ENCODE assay signal across 20 cellular contexts in the genomic region with DNA sequence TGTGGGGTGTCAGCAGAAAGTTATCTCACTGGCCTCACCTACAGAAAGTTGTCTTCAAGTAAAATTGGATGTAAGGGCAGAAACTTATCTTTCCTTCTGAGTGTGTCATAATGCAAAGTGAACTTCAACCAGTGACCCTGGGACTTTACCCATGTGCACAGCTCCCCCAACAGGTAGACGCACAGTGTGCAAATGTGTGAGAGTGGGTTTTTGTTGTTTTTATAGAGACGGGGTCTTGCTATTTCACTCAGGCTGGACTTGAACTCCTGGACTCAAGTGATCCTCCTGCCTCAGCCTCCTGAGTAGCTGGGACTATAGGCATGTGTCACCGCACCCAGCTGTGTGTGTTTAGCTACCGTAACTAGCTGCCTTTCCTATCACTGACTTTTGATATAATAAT. TPM values are rescaled to one million over a fixed set of nuclear protein-coding genes. Genes with fewer than 3 reads are reported as not detected.
A peak's percentile ranks its signal among the peaks of the same experiment; 100 is the strongest.
DNase-seq lines count a peak whose midpoint lies in the region; FAIRE-seq and TF ChIP-seq lines count a peak whose summit lies in the region.
"Had no signal": no experiment of that assay in that cellular context is flagged by ENCODE, and none has a peak within 500 bp of the region (broad histone marks: within the 10 kb centered on the region; RNA-seq: fewer than 3 reads in every experiment).

No MANE protein-coding gene starts in this region.

- no peak overlapping the region for H2BK120ac ChIP-seq in H9 (ENCODE audit: low read depth, low read length, poor library complexity, severe bottlenecking)

- no peak overlapping the region for H2BK15ac ChIP-seq in H9 (ENCODE audit: low read depth, low read length)

- H4K20me1 ChIP-seq in H9 (ENCODE audit: control insufficient read depth, insufficient read depth, insufficient read length) (no peaks in the 10 kb centered on the region), keratinocyte (ENCODE audit: control insufficient read depth, extremely low read depth, insufficient read depth, low read length) (no peaks in the 10 kb centered on the region)

- no peak overlapping the region for H3K27ac Mint-ChIP-seq in H9
- H3K27ac Mint-ChIP-seq: activated CD8-positive, alpha-beta T cell treated with anti-CD3 and anti-CD28 coated beads for 36 hours; activated naive CD8-positive, alpha-beta T cell treated with anti-CD3 and anti-CD28 coated beads, Interleukin-2, amount 10 ng/mL, durations not matched to agents 7 days and 5 days; activated T-cell treated with anti-CD3 and anti-CD28 coated beads, Interleukin-2, amount 50 U/mL, for 72 hours; naive B cell had no signal

- no peak overlapping the region for H3K56ac ChIP-seq in H9 (ENCODE audit: insufficient read length, low read depth, low read length)

- WGBS in H9 (ENCODE audit: extremely low coverage, insufficient read length, low lambda C conversion rate) = no CpG with 5 or more reads among the region's 4 CpGs

- no peak overlapping the region for H3K4me3 Mint-ChIP-seq in H9
- H3K4me3 Mint-ChIP-seq: activated CD8-positive, alpha-beta T cell treated with anti-CD3 and anti-CD28 coated beads for 36 hours; activated naive CD8-positive, alpha-beta T cell treated with anti-CD3 and anti-CD28 coated beads, Interleukin-2, amount 10 ng/mL, durations not matched to agents 7 days and 5 days; activated T-cell treated with anti-CD3 and anti-CD28 coated beads, Interleukin-2, amount 50 U/mL, for 72 hours had no signal

- no peaks in the 10 kb centered on the region for H3K9me1 ChIP-seq in keratinocyte (ENCODE audit: control insufficient read depth, extremely low read depth, insufficient read depth, low read length)

- H3K79me2 ChIP-seq in H9 (ENCODE audit: insufficient read depth, low read length) = no peaks in the 10 kb centered on the region
- H3K79me2 ChIP-seq in keratinocyte (ENCODE audit: control insufficient read depth, insufficient read depth, low read length) = peaks cover 6% of the 10 kb centered on the region
- H3K79me2 ChIP-seq: parathyroid adenoma had no signal

- no peak overlapping the region for H3K27ac ChIP-seq in C4-2B
- H3K27ac ChIP-seq in H9 (ENCODE audit: insufficient read length, low read depth, low read length) = no peak overlapping the region
- H3K27ac ChIP-seq in Peyer's patch = peak overlapping the region in 2 of 4 donors; percentile 58 to 79
- H3K27ac ChIP-seq in keratinocyte (ENCODE audit: control insufficient read depth, insufficient read depth, low read length) = no peak overlapping the region
- H3K27ac ChIP-seq in effector memory CD4-positive, alpha-beta T cell (ENCODE audit: insufficient read depth, low read length, poor library complexity, severe bottlenecking) = no peak overlapping the region
- H3K27ac ChIP-seq: parathyroid adenoma, skin epidermis had no signal

- TF ChIP-seq CTCF in C4-2B (conservative IDR thresholded peaks at IDR 0.05) (peak; percentile 7; the same call in 1 of the 2 replicates), H9 (conservative IDR thresholded peaks at IDR 0.05) (0 out of 3 replicates have a peak, but pooled peaks have one; percentile 18), Peyer's patch (IDR thresholded peaks at IDR 0.05) (peak in 4 of 6 experiments; percentile 10 to 53 (median 44)), keratinocyte (optimal IDR thresholded peaks at IDR 0.05 in 1 of 3, IDR thresholded peaks at IDR 0.05 in 1 of 3, conservative IDR thresholded peaks at IDR 0.05 in 1 of 3; ENCODE audit: extremely low read depth in 1 of 3, insufficient read depth in 2 of 3, low read length in 3 of 3) (peak in 2 of 3 experiments; percentile 17 to 28)

- H3K4me2 ChIP-seq in H9 (ENCODE audit: insufficient read depth, insufficient read length, low read length) (no peak overlapping the region), keratinocyte (ENCODE audit: control insufficient read depth, extremely low read depth, insufficient read depth, low read depth, low read length) (no peak overlapping the region)

- dilution Hi-C loops in keratinocyte (cut with MboI; ENCODE audit: extremely low pct_ligation_motif_present, low sequenced_read_pairs) = no loop called here

- peaks cover 0 to 16% (median 5%) of the 10 kb centered on the region in 3 experiments; a peak in 3 of 7 replicates for H3K36me3 Mint-ChIP-seq in H9 (ENCODE audit: insufficient read depth in 1 of 3, low read depth in 3 of 3)

- H3K36me3 ChIP-seq in Peyer's patch (no peaks in the 10 kb centered on the region), keratinocyte (ENCODE audit: control insufficient read depth in 2 of 2, extremely low read depth in 1 of 2, insufficient read depth in 2 of 2, low read length in 2 of 2) (no peaks in the 10 kb centered on the region)
- no peaks in the 10 kb centered on the region for H3K36me3 ChIP-seq in effector memory CD4-positive, alpha-beta T cell (ENCODE audit: control insufficient read depth, insufficient read depth, low read length)

- no peak overlapping the region for H4K5ac ChIP-seq in H9 (ENCODE audit: insufficient read length, low read depth, low read length)

- no peak overlapping the region for H3K14ac ChIP-seq in H9 (ENCODE audit: insufficient read depth, low read length)

- H4K8ac ChIP-seq in H9 (replicated peaks; ENCODE audit: insufficient read length, low read depth, low read length) = no peak overlapping the region

- H3K4me1 Mint-ChIP-seq in H9 = peaks cover 15 to 17% of the 10 kb centered on the region in 2 experiments

- H3K4me3 ChIP-seq in Peyer's patch (no peak overlapping the region), keratinocyte (ENCODE audit: control insufficient read depth in 2 of 3, extremely low read depth in 1 of 3, insufficient read depth in 2 of 3, low read depth in 1 of 3, low read length in 3 of 3) (no peak overlapping the region)
- no peak overlapping the region for H3K4me3 ChIP-seq in effector memory CD4-positive, alpha-beta T cell (ENCODE audit: insufficient read depth, low read depth, low read length, poor library complexity, severe bottlenecking)
- H3K4me3 ChIP-seq: skin epidermis had no signal

- H3K4me1 ChIP-seq in H9 (ENCODE audit: insufficient read depth, low read length) = peaks cover 5% of the 10 kb centered on the region; the same call in 1 of the 2 replicates
- peaks cover 0 to 15% (median 1%) of the 10 kb centered on the region in 4 donors for H3K4me1 ChIP-seq in Peyer's patch
- peaks cover 22% of the 10 kb centered on the region for H3K4me1 ChIP-seq in keratinocyte (ENCODE audit: control insufficient read depth, extremely low read depth, insufficient read depth, low read length)
- H3K4me1 ChIP-seq in effector memory CD4-positive, alpha-beta T cell (ENCODE audit: control insufficient read depth, insufficient read depth, low read length, poor library complexity, severe bottlenecking) = peaks cover 2% of the 10 kb centered on the region

- no peak overlapping the region for H3K23ac ChIP-seq in H9 (ENCODE audit: insufficient read length, low read depth, low read length)

- no peaks in the 10 kb centered on the region; a peak in 1 of 5 replicates for H3K9me3 Mint-ChIP-seq in H9
- H3K9me3 Mint-ChIP-seq: activated CD8-positive, alpha-beta T cell treated with anti-CD3 and anti-CD28 coated beads for 36 hours; activated naive CD8-positive, alpha-beta T cell treated with anti-CD3 and anti-CD28 coated beads, Interleukin-2, amount 10 ng/mL, durations not matched to agents 7 days and 5 days; activated T-cell treated with anti-CD3 and anti-CD28 coated beads, Interleukin-2, amount 50 U/mL, for 72 hours; naive B cell had no signal

- H3K9ac ChIP-seq in H9 (ENCODE audit: extremely low read depth, insufficient read length, low read length) (no peak overlapping the region), keratinocyte (ENCODE audit: control insufficient read depth, extremely low read depth, insufficient read depth, low read length) (no peak overlapping the region)
- H3K9ac ChIP-seq: parathyroid adenoma had no signal

- no peak for DNase-seq in H9
- DNase-seq in Peyer's patch = no peak
- DNase-seq in keratinocyte (ENCODE audit: low read depth, low spot score) = no peak
- no peak for DNase-seq in GM12891 (ENCODE audit: insufficient read length, low spot score)
- no peak for DNase-seq in frontal cortex (ENCODE audit: low spot score in 2 of 2)
- no peak for DNase-seq in effector memory CD4-positive, alpha-beta T cell
- DNase-seq in NCI-H748 treated with DMSO at 0.1 percent for 48 hours (lab: John Stamatoyannopoulos, UW) = no peak
- DNase-seq: activated CD8-positive, alpha-beta T cell treated with anti-CD3 and anti-CD28 coated beads for 36 hours; activated naive CD8-positive, alpha-beta T cell treated with anti-CD3 and anti-CD28 coated beads, Interleukin-2, amount 10 ng/mL, durations not matched to agents 7 days and 5 days; activated T-cell treated with anti-CD3 and anti-CD28 coated beads, Interleukin-2, amount 50 U/mL, for 72 hours; Caco-2; islet precursor cell; naive B cell; NCI-H1105; stimulated activated CD4-positive, alpha-beta T cell treated with anti-CD3 and anti-CD28 coated beads, Interleukin-4, amount 100 ng/mL, for 4 hours; stimulated activated CD8-positive, alpha-beta memory T cell treated with anti-CD3 and anti-CD28 coated beads, Interleukin-4, amount 100 ng/mL, for 48 hours; substantia nigra had no signal

- H3T11ph ChIP-seq in H9 (ENCODE audit: low read length) = no peak overlapping the region

- TF ChIP-seq POLR2A in Peyer's patch (IDR thresholded peaks at IDR 0.05) (no peak), GM12891 (IDR thresholded peaks at IDR 0.05; ENCODE audit: low read depth, low read length) (no peak)

- H2BK20ac ChIP-seq in H9 (ENCODE audit: low read depth, low read length, poor library complexity, severe bottlenecking) = no peak overlapping the region

- no peak for FAIRE-seq in keratinocyte (lab: Jason Lieb, UNC)
- FAIRE-seq in GM12891 (lab: Jason Lieb, UNC) = no peak
- FAIRE-seq in frontal cortex (lab: Jason Lieb, UNC) = no peak

- H2BK5ac ChIP-seq in H9 (ENCODE audit: insufficient read length, low read length) = no peak overlapping the region

- no peak overlapping the region for H2BK12ac ChIP-seq in H9 (ENCODE audit: insufficient read length, low read depth, low read length)

- peaks cover 6% of the 10 kb centered on the region for H3K23me2 ChIP-seq in H9 (ENCODE audit: insufficient read length, low read depth, low read length, poor library complexity, severe bottlenecking)

- no peaks in the 10 kb centered on the region for H3K79me1 ChIP-seq in H9 (ENCODE audit: insufficient read depth, low read depth, low read length, poor library complexity, severe bottlenecking)

- no peak overlapping the region for H2AK5ac ChIP-seq in H9 (ENCODE audit: insufficient read length, low read length)

- H3K27me3 ChIP-seq in H9 (ENCODE audit: insufficient read depth, low read length) = peaks cover 8% of the 10 kb centered on the region; the same call in 1 of the 2 replicates
- H3K27me3 ChIP-seq in Peyer's patch = no peaks in the 10 kb centered on the region
- peaks cover 1% of the 10 kb centered on the region for H3K27me3 ChIP-seq in keratinocyte (ENCODE audit: control insufficient read depth, extremely low read depth, insufficient read depth, low read length)
- H3K27me3 ChIP-seq in effector memory CD4-positive, alpha-beta T cell (replicated peaks; ENCODE audit: control insufficient read depth, insufficient read depth, low read length, poor library complexity, severe bottlenecking) = peaks cover 10% of the 10 kb centered on the region

- H3K4ac ChIP-seq in H9 (ENCODE audit: low read depth, low read length) = no peak overlapping the region

- H3K18ac ChIP-seq in H9 (ENCODE audit: insufficient read length, low read depth, low read length) = no peak overlapping the region

- H3K9me3 ChIP-seq in H9 (ENCODE audit: control insufficient read depth, low read depth, low read length) = no peaks in the 10 kb centered on the region
- no peaks in the 10 kb centered on the region for H3K9me3 ChIP-seq in Peyer's patch
- no peaks in the 10 kb centered on the region for H3K9me3 ChIP-seq in keratinocyte (ENCODE audit: control insufficient read depth, low read depth, low read length)
- H3K9me3 ChIP-seq in effector memory CD4-positive, alpha-beta T cell (ENCODE audit: control insufficient read depth, low read length) = no peaks in the 10 kb centered on the region
- H3K9me3 ChIP-seq: Caco-2 had no signal

- H3K27me3 Mint-ChIP-seq in H9 (ENCODE audit: low read depth) = peaks cover 18% of the 10 kb centered on the region

- no peak overlapping the region for H4K91ac ChIP-seq in H9 (ENCODE audit: insufficient read length, low read depth, low read length)

- H2AFZ ChIP-seq in H9 (ENCODE audit: low read length) (no peak overlapping the region), keratinocyte (ENCODE audit: control insufficient read depth, low read length) (no peak overlapping the region)
- H2AFZ ChIP-seq: parathyroid adenoma had no signal

RNA-seq across cellular contexts. Expression of gene KAZALD1, which starts 6.4 kb away (rescaled TPM):
- total RNA-seq in H9 (2021) = 2.9 and 3.6 TPM in 2 replicates
- total RNA-seq in Peyer's patch = 10 to 100 TPM in 3 of 4 donors, not detected in 1; 25.9 to 41.8 (median 39.1) TPM
- polyA plus RNA-seq in keratinocyte = 0.08 to 0.18 TPM (median 0.18 TPM) in 3 replicates
- polyA plus RNA-seq in keratinocyte (2011; ENCODE audit: low read depth) = 0.40 TPM
- 0.06 and 0.07 TPM in 2 replicates for polyA plus RNA-seq in keratinocyte (2011; cell fraction: cytosol; rRNA removed)
- 0.11 TPM in 1 of 2 replicates, not detected in the other for polyA plus RNA-seq in keratinocyte (2011; cell fraction: nucleus; rRNA removed)
- polyA plus RNA-seq in keratinocyte (2012; ENCODE audit: low replicate concordance) = 0.18 and 0.72 TPM in 2 replicates
- polyA minus RNA-seq in keratinocyte = 0.36 to 0.38 TPM in 2 of 3 replicates, not detected in the other
- 0.96 TPM for polyA minus RNA-seq in keratinocyte (2011; cell fraction: cytosol; rRNA and poly(A)+ RNA removed)
- polyA minus RNA-seq in keratinocyte (2011; cell fraction: nucleus; rRNA and poly(A)+ RNA removed) = not detected in 2 replicates
- polyA plus RNA-seq in GM12891 (2012; ENCODE audit: low read depth, missing spikeins) = 1.2 TPM
- 0.41 TPM for total RNA-seq in frontal cortex
- total RNA-seq: activated naive CD8-positive, alpha-beta T cell treated with anti-CD3 and anti-CD28 coated beads, Interleukin-2, amount 10 ng/mL, durations not matched to agents 7 days and 5 days had no signal

RNA-seq across cellular contexts. Expression of gene SFXN3, which starts 24.4 kb away (rescaled TPM):
- 2.8 and 3.4 TPM in 2 replicates for total RNA-seq in H9 (2021)
- 100 to 1,000 TPM; 165 to 772 (median 494) TPM for total RNA-seq in Peyer's patch
- polyA plus RNA-seq in keratinocyte = 77.0 to 102 TPM (median 78.7 TPM) in 3 replicates
- polyA plus RNA-seq in keratinocyte (2011; ENCODE audit: low read depth) = 16.3 TPM
- 46.8 and 54.3 TPM in 2 replicates for polyA plus RNA-seq in keratinocyte (2011; cell fraction: cytosol; rRNA removed)
- 223 and 238 TPM in 2 replicates for polyA plus RNA-seq in keratinocyte (2011; cell fraction: nucleus; rRNA removed)
- 29.7 and 42.9 TPM in 2 replicates for polyA plus RNA-seq in keratinocyte (2012; ENCODE audit: low replicate concordance)
- 101 to 143 TPM (median 111 TPM) in 3 replicates for polyA minus RNA-seq in keratinocyte
- 110 TPM for polyA minus RNA-seq in keratinocyte (2011; cell fraction: cytosol; rRNA and poly(A)+ RNA removed)
- polyA minus RNA-seq in keratinocyte (2011; cell fraction: nucleus; rRNA and poly(A)+ RNA removed) = 45.5 and 69.4 TPM in 2 replicates
- polyA plus RNA-seq in GM12891 (2012; ENCODE audit: low read depth, missing spikeins) = 0.46 TPM
- 45.7 TPM for total RNA-seq in frontal cortex

RNA-seq across cellular contexts. Expression of gene PDZD7, which starts 24.5 kb away (rescaled TPM):
- 1.7 and 2.0 TPM in 2 replicates for total RNA-seq in H9 (2021)
- 10 to 100 TPM in 3 of 4 donors, under 1 TPM in 1; 0.83 to 58.7 (median 51.3) TPM for total RNA-seq in Peyer's patch
- 0.31 to 0.54 TPM (median 0.54 TPM) in 3 replicates for polyA plus RNA-seq in keratinocyte
- 0.10 TPM for polyA plus RNA-seq in keratinocyte (2011; ENCODE audit: low read depth)
- polyA plus RNA-seq in keratinocyte (2011; cell fraction: cytosol; rRNA removed) = 0.15 and 0.34 TPM in 2 replicates
- 1.1 and 1.2 TPM in 2 replicates for polyA plus RNA-seq in keratinocyte (2011; cell fraction: nucleus; rRNA removed)
- 0.34 and 1.0 TPM in 2 replicates for polyA plus RNA-seq in keratinocyte (2012; ENCODE audit: low replicate concordance)
- 0.20 to 0.40 TPM in 2 of 3 replicates, not detected in the other for polyA minus RNA-seq in keratinocyte
- polyA minus RNA-seq in keratinocyte (2011; cell fraction: cytosol; rRNA and poly(A)+ RNA removed) = not detected
- polyA minus RNA-seq in keratinocyte (2011; cell fraction: nucleus; rRNA and poly(A)+ RNA removed) = 0.11 and 0.78 TPM in 2 replicates
- polyA plus RNA-seq in GM12891 (2012; ENCODE audit: low read depth, missing spikeins) = 0.03 TPM
- total RNA-seq in frontal cortex = 10.2 TPM

RNA-seq across cellular contexts. Expression of gene LZTS2, which starts 55.8 kb away (rescaled TPM):
- 69.1 and 71.3 TPM in 2 replicates for total RNA-seq in H9 (2021)
- total RNA-seq in Peyer's patch = 10 to 100 TPM; 28.0 to 57.4 (median 47.1) TPM
- polyA plus RNA-seq in keratinocyte = 18.1 to 36.7 TPM (median 18.6 TPM) in 3 replicates
- polyA plus RNA-seq in keratinocyte (2011; ENCODE audit: low read depth) = 12.2 TPM
- polyA plus RNA-seq in keratinocyte (2011; cell fraction: cytosol; rRNA removed) = 20.5 and 45.3 TPM in 2 replicates
- polyA plus RNA-seq in keratinocyte (2011; cell fraction: nucleus; rRNA removed) = 64.4 and 90.2 TPM in 2 replicates
- polyA plus RNA-seq in keratinocyte (2012; ENCODE audit: low replicate concordance) = 26.0 and 29.4 TPM in 2 replicates
- 19.3 to 30.7 TPM (median 27.6 TPM) in 3 replicates for polyA minus RNA-seq in keratinocyte
- 48.3 TPM for polyA minus RNA-seq in keratinocyte (2011; cell fraction: cytosol; rRNA and poly(A)+ RNA removed)
- 34.0 and 40.1 TPM in 2 replicates for polyA minus RNA-seq in keratinocyte (2011; cell fraction: nucleus; rRNA and poly(A)+ RNA removed)
- polyA plus RNA-seq in GM12891 (2012; ENCODE audit: low read depth, missing spikeins) = 14.1 TPM
- total RNA-seq in frontal cortex = 15.5 TPM

Comparison
In these comparisons a context has a peak if more than half of its experiments do, and no peak if none do; other contexts are left out.
1. RNA of gene SFXN3, which starts 24.4 kb away (total RNA-seq): 165 to 772 TPM in Peyer's patch and 45.7 TPM in frontal cortex (single experiment); 2.8 to 3.4 TPM in H9; every median in the first group is over 10 times any median in the second.
2. Peak in every context shown above with its lines, with median percentiles within 50 percentile points of each other: CTCF ChIP-seq.